In genomic region chr7:154151306-154151705, GRCh38 we compare ENCODE assay signal across 7 cellular contexts.
DNase-seq lines count a peak whose midpoint lies in the region; ATAC-seq, FAIRE-seq and TF ChIP-seq lines count a peak whose summit lies in the region.
"Not testable (repeated sequence)": the region's sequence is repeated elsewhere in the genome, so short reads cannot be mapped to it uniquely, and the experiment has no call there.

No MANE protein-coding gene starts in this region.

- not testable (repeated sequence) for H2BK15ac ChIP-seq in neuronal stem cell (ENCODE audit: low read length)

- TF ChIP-seq CTCF in bronchial epithelial cell (IDR thresholded peaks at IDR 0.05; ENCODE audit: insufficient read depth, low read length, severe bottlenecking); osteocyte (IDR thresholded peaks at IDR 0.05); upper lobe of right lung (IDR thresholded peaks at IDR 0.05): not testable (repeated sequence)

- not testable (repeated sequence) for H3K4ac ChIP-seq in neuronal stem cell (ENCODE audit: low read length)

- not testable (repeated sequence) for H4K91ac ChIP-seq in neuronal stem cell (ENCODE audit: low read depth, low read length, poor library complexity)

- not testable (repeated sequence) for H3K18ac ChIP-seq in neuronal stem cell (ENCODE audit: low read length)

- not testable (repeated sequence) for H3K9ac ChIP-seq in BLaER1; BLaER1 treated with 17β-estradiol and CSF1 and Interleukin-3, amounts not matched to agents 10 nM and 100 nM
- H3K9ac ChIP-seq in neuronal stem cell (ENCODE audit: low read depth, low read length, poor library complexity), result peak overlapping the region; percentile 45

- not testable (repeated sequence) for H3K27ac Mint-ChIP-seq in osteocyte (ENCODE audit: unreplicated experiment); stimulated activated effector memory CD8-positive, alpha-beta T cell treated with anti-CD3 and anti-CD28 coated beads, Interleukin-12 subunit alpha, Interleukin-12 subunit beta, amount 100 ng/mL, for 72 hours

- not testable (repeated sequence) for H3K4me3 ChIP-seq in BLaER1; BLaER1 treated with 17β-estradiol and CSF1 and Interleukin-3, amounts not matched to agents 10 nM and 100 nM; bronchial epithelial cell (ENCODE audit: low read depth, low read length); upper lobe of right lung
- H3K4me3 ChIP-seq in neuronal stem cell (ENCODE audit: low read length in 2 of 2), result peak overlapping the region in 1 of 2 donors; percentile 46

- not testable (repeated sequence) for H2AK5ac ChIP-seq in neuronal stem cell (ENCODE audit: low read depth, low read length)

- FAIRE-seq in bronchial epithelial cell (lab: Jason Lieb, UNC), result peak; percentile 83

- H3K9me3 Mint-ChIP-seq in osteocyte (ENCODE audit: unreplicated experiment); stimulated activated effector memory CD8-positive, alpha-beta T cell treated with anti-CD3 and anti-CD28 coated beads, Interleukin-12 subunit alpha, Interleukin-12 subunit beta, amount 100 ng/mL, for 72 hours: not testable (repeated sequence)

- H3K79me1 ChIP-seq in neuronal stem cell (ENCODE audit: low read depth, low read length), result not testable (repeated sequence)

- intact Hi-C loops in upper lobe of right lung (cut with DNase I), result not testable (repeated sequence)

- H2BK120ac ChIP-seq in neuronal stem cell (ENCODE audit: low read depth, low read length), result not testable (repeated sequence)

- not testable (repeated sequence) for H2BK12ac ChIP-seq in neuronal stem cell (ENCODE audit: low read length)

- H2AFZ ChIP-seq in neuronal stem cell (ENCODE audit: low read length), result not testable (repeated sequence)

- not testable (repeated sequence) for H3K36me3 Mint-ChIP-seq in osteocyte (ENCODE audit: unreplicated experiment); stimulated activated effector memory CD8-positive, alpha-beta T cell treated with anti-CD3 and anti-CD28 coated beads, Interleukin-12 subunit alpha, Interleukin-12 subunit beta, amount 100 ng/mL, for 72 hours

- not testable (repeated sequence) for H2BK5ac ChIP-seq in neuronal stem cell (ENCODE audit: low read length)

- not testable (repeated sequence) for H3K14ac ChIP-seq in neuronal stem cell (ENCODE audit: low read length)

- H3K36me3 ChIP-seq in BLaER1; BLaER1 treated with 17β-estradiol and CSF1 and Interleukin-3, amounts not matched to agents 10 nM and 100 nM; bronchial epithelial cell (ENCODE audit: control insufficient read depth, insufficient read depth, low read length); neuronal stem cell (replicated peaks in 1 of 2; ENCODE audit: control insufficient read depth in 2 of 2, insufficient read depth in 2 of 2, low read length in 2 of 2); upper lobe of right lung: not testable (repeated sequence)

- not testable (repeated sequence) for H3K4me3 Mint-ChIP-seq in osteocyte (ENCODE audit: unreplicated experiment); stimulated activated effector memory CD8-positive, alpha-beta T cell treated with anti-CD3 and anti-CD28 coated beads, Interleukin-12 subunit alpha, Interleukin-12 subunit beta, amount 100 ng/mL, for 72 hours

- not testable (repeated sequence) for H3K4me1 Mint-ChIP-seq in osteocyte (ENCODE audit: unreplicated experiment); stimulated activated effector memory CD8-positive, alpha-beta T cell treated with anti-CD3 and anti-CD28 coated beads, Interleukin-12 subunit alpha, Interleukin-12 subunit beta, amount 100 ng/mL, for 72 hours

- peaks cover 32% of the 10 kb centered on the region for H3K4me1 ChIP-seq in BLaER1
- peaks cover 3 to 35% (median 28%) of the 10 kb centered on the region in 10 experiments; a peak in 15 of 20 replicates for H3K4me1 ChIP-seq in BLaER1 treated with 17β-estradiol and CSF1 and Interleukin-3, amounts not matched to agents 10 nM and 100 nM
- not testable (repeated sequence) for H3K4me1 ChIP-seq in neuronal stem cell (ENCODE audit: control insufficient read depth in 2 of 2, insufficient read depth in 1 of 2, low read depth in 1 of 2, low read length in 2 of 2); upper lobe of right lung

- H3K27me3 Mint-ChIP-seq in osteocyte (ENCODE audit: unreplicated experiment), result not testable (repeated sequence)

- not testable (repeated sequence) for H3K27me3 ChIP-seq in BLaER1; BLaER1 treated with 17β-estradiol and CSF1 and Interleukin-3, amounts not matched to agents 10 nM and 100 nM; bronchial epithelial cell (ENCODE audit: control insufficient read depth, insufficient read depth, low read length); neuronal stem cell (ENCODE audit: control insufficient read depth in 3 of 3, insufficient read depth in 3 of 3, low read depth in 1 of 3, low read length in 3 of 3); upper lobe of right lung

- peak; percentile 6 for ATAC-seq in stimulated activated effector memory CD8-positive, alpha-beta T cell treated with anti-CD3 and anti-CD28 coated beads, Interleukin-12 subunit alpha, Interleukin-12 subunit beta, amount 100 ng/mL, for 72 hours
- ATAC-seq in upper lobe of right lung, result peak; percentile 13

- H3K23ac ChIP-seq in neuronal stem cell (ENCODE audit: low read depth, low read length, poor library complexity), result peak overlapping the region; percentile 60

- DNase-seq in bronchial epithelial cell (ENCODE audit: low read depth); neuronal stem cell (ENCODE audit: low spot score); stimulated activated effector memory CD8-positive, alpha-beta T cell treated with anti-CD3 and anti-CD28 coated beads, Interleukin-12 subunit alpha, Interleukin-12 subunit beta, amount 100 ng/mL, for 72 hours (ENCODE audit: low spot score in 2 of 2); upper lobe of right lung: not testable (repeated sequence)
- peak; percentile 73 for DNase-seq in osteocyte (ENCODE audit: extremely low spot score, unreplicated experiment)

- H4K20me1 ChIP-seq in BLaER1; BLaER1 treated with 17β-estradiol and CSF1 and Interleukin-3, amounts not matched to agents 10 nM and 100 nM: not testable (repeated sequence)

- no CpG with 5 or more reads among the region's 11 CpGs for WGBS in neuronal stem cell (ENCODE audit: extremely low coverage in 2 of 2, insufficient read length in 2 of 2, insufficient replicate concordance in 1 of 2), 2 donors

- not testable (repeated sequence) for H3K9me3 ChIP-seq in BLaER1; BLaER1 treated with 17β-estradiol and CSF1 and Interleukin-3, amounts not matched to agents 10 nM and 100 nM (replicated peaks in 1 of 11); neuronal stem cell (replicated peaks in 1 of 2; ENCODE audit: control insufficient read depth in 2 of 2, insufficient read depth in 1 of 2, low read depth in 1 of 2, low read length in 2 of 2); upper lobe of right lung

- peak overlapping the region; percentile 29 for H3K4me2 ChIP-seq in BLaER1
- H3K4me2 ChIP-seq in BLaER1 treated with 17β-estradiol and CSF1 and Interleukin-3, amounts not matched to agents 10 nM and 100 nM, result peak overlapping the region in 7 of 11 experiments; percentile 11 to 60 (median 41); a peak in 10 of 22 replicates
- not testable (repeated sequence) for H3K4me2 ChIP-seq in neuronal stem cell (ENCODE audit: insufficient read depth, low read length, poor library complexity, severe bottlenecking)

- not testable (repeated sequence) for H3K27ac ChIP-seq in BLaER1; neuronal stem cell (replicated peaks; ENCODE audit: low read length); upper lobe of right lung
- H3K27ac ChIP-seq in BLaER1 treated with 17β-estradiol and CSF1 and Interleukin-3, amounts not matched to agents 10 nM and 100 nM, result peak overlapping the region in 1 of 11 experiments; percentile 9; a peak in 2 of 22 replicates

- not testable (repeated sequence) for H4K8ac ChIP-seq in neuronal stem cell (ENCODE audit: low read depth, low read length)
